35 cellular contexts compared by ENCODE assay signal in genomic region chr21:40881767-40882166, GRCh38. TPM values are rescaled to one million over a fixed set of nuclear protein-coding genes. Genes with fewer than 3 reads are reported as not detected.
"Had no signal": no experiment of that assay in that cellular context is flagged by ENCODE, and none has a peak within 500 bp of the region (broad histone marks: within the 10 kb centered on the region; RNA-seq: fewer than 3 reads in every experiment).

No MANE protein-coding gene starts in this region.

- H3K9me3 ChIP-seq: adrenal gland, body of pancreas, colonic mucosa, gastrocnemius medialis had no signal

- ATAC-seq: activated CD4-positive, alpha-beta T cell treated with anti-CD3 and anti-CD28 coated beads for 36 hours; activated CD8-positive, alpha-beta memory T cell treated with anti-CD3 and anti-CD28 coated beads, Interleukin-2, amount 10 ng/mL, durations not matched to agents 7 days and 5 days; activated CD8-positive, alpha-beta T cell treated with anti-CD3 and anti-CD28 coated beads, Interleukin-2, amount 10 ng/mL, durations not matched to agents 7 days and 5 days; activated naive CD8-positive, alpha-beta T cell treated with anti-CD3 and anti-CD28 coated beads, Interleukin-2, amount 50 U/mL, for 24 hours; body of pancreas; esophagus mucosa; foreskin keratinocyte; gastrocnemius medialis; heart left ventricle; T-helper 17 cell had no signal

- H3K4me1 ChIP-seq: adrenal gland, body of pancreas, colonic mucosa, gastrocnemius medialis, heart left ventricle had no signal

- DNase-seq: activated CD4-positive, alpha-beta memory T cell treated with anti-CD3 and anti-CD28 coated beads for 36 hours; activated CD4-positive, alpha-beta T cell treated with anti-CD3 and anti-CD28 coated beads for 36 hours; activated CD4-positive, alpha-beta T cell treated with anti-CD3 and anti-CD28 coated beads, Interleukin-2, amount 10 ng/mL, durations not matched to agents 24 days and 14 days; activated CD4-positive, CD25-positive, alpha-beta regulatory T cell; activated CD4-positive, CD25-positive, alpha-beta regulatory T cell treated with anti-CD3 and anti-CD28 coated beads, Interleukin-2, amount 50 U/mL, for 72 hours; activated CD8-positive, alpha-beta memory T cell treated with anti-CD3 and anti-CD28 coated beads, Interleukin-2, amount 10 ng/mL, durations not matched to agents 7 days and 5 days; activated CD8-positive, alpha-beta memory T cell treated with anti-CD3 and anti-CD28 coated beads, Interleukin-2, amount 50 U/mL, for 4 hours; activated CD8-positive, alpha-beta T cell treated with anti-CD3 and anti-CD28 coated beads, Interleukin-2, amount 10 ng/mL, durations not matched to agents 7 days and 5 days; activated effector memory CD4-positive, alpha-beta T cell treated with anti-CD3 and anti-CD28 coated beads, Interleukin-2, amount 50 U/mL, for 16 hours; activated naive CD4-positive, alpha-beta T cell treated with anti-CD3 and anti-CD28 coated beads for 36 hours; activated naive CD8-positive, alpha-beta T cell treated with anti-CD3 and anti-CD28 coated beads for 36 hours; activated naive CD8-positive, alpha-beta T cell treated with anti-CD3 and anti-CD28 coated beads, Interleukin-2, amount 50 U/mL, for 24 hours; activated T-cell treated with anti-CD3 and anti-CD28 coated beads, Interleukin-2, amount 50 U/mL, for 1 hour; activated T-cell treated with anti-CD3 and anti-CD28 coated beads, Interleukin-2, amount 50 U/mL, for 48 hours; adrenal gland; amygdala; aorta; body of pancreas; central memory CD4-positive, alpha-beta T cell; cerebellar nuclear complex; colonic mucosa; effector CD8-positive, alpha-beta T cell; gastrocnemius medialis; glutamatergic neuron; heart left ventricle; T-helper 1 cell; T-helper 17 cell; T1000 had no signal

- H3K4me3 ChIP-seq: adrenal gland, body of pancreas, cardiac muscle cell, colonic mucosa, gastrocnemius medialis, heart left ventricle had no signal

- H3K27ac ChIP-seq: adrenal gland, body of pancreas, cardiac muscle cell, colonic mucosa, foreskin keratinocyte, gastrocnemius medialis, heart left ventricle had no signal

- H3K27me3 ChIP-seq: adrenal gland, body of pancreas, cardiac muscle cell, colonic mucosa, foreskin keratinocyte, gastrocnemius medialis, heart left ventricle had no signal

- H3K36me3 ChIP-seq: adrenal gland, cardiac muscle cell, colonic mucosa, gastrocnemius medialis, heart left ventricle had no signal

RNA-seq across cellular contexts. Expression of gene DSCAM, which starts 34.8 kb away (rescaled TPM):
- total RNA-seq: activated CD4-positive, alpha-beta memory T cell treated with anti-CD3 and anti-CD28 coated beads for 36 hours; activated CD4-positive, alpha-beta T cell treated with anti-CD3 and anti-CD28 coated beads for 36 hours; activated CD4-positive, alpha-beta T cell treated with anti-CD3 and anti-CD28 coated beads, Interleukin-2, amount 10 ng/mL, durations not matched to agents 24 days and 14 days; activated CD8-positive, alpha-beta memory T cell treated with anti-CD3 and anti-CD28 coated beads for 36 hours; activated CD8-positive, alpha-beta memory T cell treated with anti-CD3 and anti-CD28 coated beads, Interleukin-2, amount 10 ng/mL, durations not matched to agents 7 days and 5 days; activated CD8-positive, alpha-beta T cell treated with anti-CD3 and anti-CD28 coated beads, Interleukin-2, amount 10 ng/mL, durations not matched to agents 7 days and 5 days; activated naive CD4-positive, alpha-beta T cell treated with anti-CD3 and anti-CD28 coated beads for 36 hours; activated naive CD8-positive, alpha-beta T cell treated with anti-CD3 and anti-CD28 coated beads for 36 hours; activated T-helper 1 cell treated with anti-CD3 and anti-CD28 coated beads, Interleukin-12 subunit alpha, Interleukin-12 subunit beta, Interleukin-2, Interleukin-4 antibody, amounts not matched to agents 30 ng/mL and 10 ng/mL and 1 ng/mL, durations not matched to agents 14 hours and 24 hours and 36 hours; activated T-helper 2 cell treated with anti-CD3 and anti-CD28 coated beads, Interferon-gamma antibody, Interleukin-2, Interleukin-4, amounts not matched to agents 10 μg/mL and 5 μg/mL and 100 μg/mL, durations not matched to agents 14 hours and 24 hours and 36 hours; aorta; dermis microvascular lymphatic vessel endothelial cell; esophagus mucosa; heart left ventricle; T-helper 17 cell had no signal
- polyA plus RNA-seq: aorta had no signal
